8 cellular contexts compared by ENCODE assay signal in genomic region chr2:203656522-203657287, GRCh38. TPM values are rescaled to one million over a fixed set of nuclear protein-coding genes. Genes with fewer than 3 reads are reported as not detected.
DNase-seq lines count a peak whose midpoint lies in the region; ATAC-seq, FAIRE-seq and TF ChIP-seq lines count a peak whose summit lies in the region.
"Had no signal": no experiment of that assay in that cellular context is flagged by ENCODE, and none has a peak within 500 bp of the region (broad histone marks: within the 10 kb centered on the region; RNA-seq: fewer than 3 reads in every experiment).

No MANE protein-coding gene starts in this region.

- DNase-seq in HPDE6-E6E7 (ENCODE audit: extremely low spot score) (peak; percentile 71), keratinocyte (ENCODE audit: low read depth, low spot score) (peak; percentile 73), suprapubic skin (ENCODE audit: low spot score in 2 of 2) (peak; percentile 86 to 89), NCI-H2196 (lab: John Stamatoyannopoulos, UW; ENCODE audit: unreplicated experiment) (no peak)
- DNase-seq in activated T-helper 1 cell treated with anti-CD3 and anti-CD28 coated beads, Interleukin-12 subunit alpha, Interleukin-12 subunit beta, Interleukin-2, Interleukin-4 antibody, amounts not matched to agents 30 ng/mL and 10 ng/mL and 1 ng/mL, durations not matched to agents 14 hours and 24 hours and 36 hours (ENCODE audit: low spot score), result no peak
- no peak for DNase-seq in stimulated activated CD4-positive, alpha-beta T cell treated with anti-CD3 and anti-CD28 coated beads, Interleukin-2, amount 100 ng/mL, for 24 hours
- DNase-seq: activated CD4-positive, alpha-beta T cell treated with anti-CD3 and anti-CD28 coated beads, Interleukin-2, amount 50 U/mL, for 1 hour had no signal

- H3K36me3 ChIP-seq in keratinocyte (ENCODE audit: control insufficient read depth in 2 of 2, extremely low read depth in 1 of 2, insufficient read depth in 2 of 2, low read length in 2 of 2) (no peaks in the 10 kb centered on the region), suprapubic skin (no peaks in the 10 kb centered on the region)

- H3K79me2 ChIP-seq in keratinocyte (ENCODE audit: control insufficient read depth, insufficient read depth, low read length), result no peaks in the 10 kb centered on the region

- H3K4me1 ChIP-seq in keratinocyte (ENCODE audit: control insufficient read depth, extremely low read depth, insufficient read depth, low read length) (peaks cover 14% of the 10 kb centered on the region), suprapubic skin (peaks cover 21% of the 10 kb centered on the region)

- H3K27ac ChIP-seq in keratinocyte (ENCODE audit: control insufficient read depth, insufficient read depth, low read length) (peak overlapping the region; percentile 76), suprapubic skin (peak overlapping the region; percentile 86)

- intact Hi-C loops in activated T-helper 1 cell treated with anti-CD3 and anti-CD28 coated beads, Interleukin-12 subunit alpha, Interleukin-12 subunit beta, Interleukin-2, Interleukin-4 antibody, amounts not matched to agents 30 ng/mL and 10 ng/mL and 1 ng/mL, durations not matched to agents 14 hours and 24 hours and 36 hours (cut with micrococcal nuclease), result loop anchor here (5.0 to 10.0 kb wide), 2 partner anchors 46 to 422 kb away; partner anchors contain the start of gene CYP20A1

- H3K4me3 Mint-ChIP-seq in activated T-helper 1 cell treated with anti-CD3 and anti-CD28 coated beads, Interleukin-12 subunit alpha, Interleukin-12 subunit beta, Interleukin-2, Interleukin-4 antibody, amounts not matched to agents 30 ng/mL and 10 ng/mL and 1 ng/mL, durations not matched to agents 14 hours and 24 hours and 36 hours, result no peak overlapping the region

- peaks cover 42% of the 10 kb centered on the region for H3K4me1 Mint-ChIP-seq in activated T-helper 1 cell treated with anti-CD3 and anti-CD28 coated beads, Interleukin-12 subunit alpha, Interleukin-12 subunit beta, Interleukin-2, Interleukin-4 antibody, amounts not matched to agents 30 ng/mL and 10 ng/mL and 1 ng/mL, durations not matched to agents 14 hours and 24 hours and 36 hours (ENCODE audit: low read depth)

- H3K4me2 ChIP-seq in keratinocyte (ENCODE audit: control insufficient read depth, extremely low read depth, insufficient read depth, low read depth, low read length), result peak overlapping the region; percentile 29

- H3K27ac Mint-ChIP-seq in activated T-helper 1 cell treated with anti-CD3 and anti-CD28 coated beads, Interleukin-12 subunit alpha, Interleukin-12 subunit beta, Interleukin-2, Interleukin-4 antibody, amounts not matched to agents 30 ng/mL and 10 ng/mL and 1 ng/mL, durations not matched to agents 14 hours and 24 hours and 36 hours, result peak overlapping the region; percentile 48

- H3K9me3 ChIP-seq in keratinocyte (ENCODE audit: control insufficient read depth, low read depth, low read length), result no peaks in the 10 kb centered on the region
- H3K9me3 ChIP-seq in suprapubic skin, result no peaks in the 10 kb centered on the region

- H2AFZ ChIP-seq in keratinocyte (ENCODE audit: control insufficient read depth, low read length), result peak overlapping the region; percentile 90

- TF ChIP-seq CTCF in keratinocyte (optimal IDR thresholded peaks at IDR 0.05 in 1 of 3, IDR thresholded peaks at IDR 0.05 in 1 of 3, conservative IDR thresholded peaks at IDR 0.05 in 1 of 3; ENCODE audit: extremely low read depth in 1 of 3, insufficient read depth in 2 of 3, low read length in 3 of 3) (no peak), suprapubic skin (IDR thresholded peaks at IDR 0.05) (no peak)

- no peaks in the 10 kb centered on the region for H3K9me1 ChIP-seq in keratinocyte (ENCODE audit: control insufficient read depth, extremely low read depth, insufficient read depth, low read length)

- H3K9me3 Mint-ChIP-seq in activated T-helper 1 cell treated with anti-CD3 and anti-CD28 coated beads, Interleukin-12 subunit alpha, Interleukin-12 subunit beta, Interleukin-2, Interleukin-4 antibody, amounts not matched to agents 30 ng/mL and 10 ng/mL and 1 ng/mL, durations not matched to agents 14 hours and 24 hours and 36 hours, result no peaks in the 10 kb centered on the region

- H3K9ac ChIP-seq in keratinocyte (ENCODE audit: control insufficient read depth, extremely low read depth, insufficient read depth, low read length), result peak overlapping the region; percentile 22

- dilution Hi-C loops in keratinocyte (cut with MboI; ENCODE audit: extremely low pct_ligation_motif_present, low sequenced_read_pairs), result no loop called here

- TF ChIP-seq POLR2A in suprapubic skin (IDR thresholded peaks at IDR 0.05), result no peak

- peaks cover 4% of the 10 kb centered on the region for H3K36me3 Mint-ChIP-seq in activated T-helper 1 cell treated with anti-CD3 and anti-CD28 coated beads, Interleukin-12 subunit alpha, Interleukin-12 subunit beta, Interleukin-2, Interleukin-4 antibody, amounts not matched to agents 30 ng/mL and 10 ng/mL and 1 ng/mL, durations not matched to agents 14 hours and 24 hours and 36 hours (ENCODE audit: low read depth)

- H3K27me3 ChIP-seq in keratinocyte (ENCODE audit: control insufficient read depth, extremely low read depth, insufficient read depth, low read length) (no peaks in the 10 kb centered on the region), suprapubic skin (no peaks in the 10 kb centered on the region)

- no peaks in the 10 kb centered on the region for H4K20me1 ChIP-seq in keratinocyte (ENCODE audit: control insufficient read depth, extremely low read depth, insufficient read depth, low read length)

- WGBS in suprapubic skin, result 55% methylated on average over 10 of the region's 10 CpGs

- no peak for TF ChIP-seq EP300 in suprapubic skin (IDR thresholded peaks at IDR 0.05)

- H3K4me3 ChIP-seq in keratinocyte (ENCODE audit: control insufficient read depth in 2 of 3, extremely low read depth in 1 of 3, insufficient read depth in 2 of 3, low read depth in 1 of 3, low read length in 3 of 3), result no peak overlapping the region
- no peak overlapping the region for H3K4me3 ChIP-seq in suprapubic skin

- peak; percentile 99 for FAIRE-seq in keratinocyte (lab: Jason Lieb, UNC)

- ATAC-seq in GM19324 (IDR thresholded peaks at IDR 0.05; ENCODE audit: low FRiP score, unreplicated experiment), result no peak

- peaks cover 1% of the 10 kb centered on the region for H3K27me3 Mint-ChIP-seq in activated T-helper 1 cell treated with anti-CD3 and anti-CD28 coated beads, Interleukin-12 subunit alpha, Interleukin-12 subunit beta, Interleukin-2, Interleukin-4 antibody, amounts not matched to agents 30 ng/mL and 10 ng/mL and 1 ng/mL, durations not matched to agents 14 hours and 24 hours and 36 hours (ENCODE audit: insufficient read depth)

RNA-seq across cellular contexts. Expression of gene CD28, which starts 49.7 kb away (rescaled TPM):
- total RNA-seq in activated T-helper 1 cell treated with anti-CD3 and anti-CD28 coated beads, Interleukin-12 subunit alpha, Interleukin-12 subunit beta, Interleukin-2, Interleukin-4 antibody, amounts not matched to agents 30 ng/mL and 10 ng/mL and 1 ng/mL, durations not matched to agents 14 hours and 24 hours and 36 hours, result 132 and 133 TPM in 2 replicates
- polyA plus RNA-seq in keratinocyte, result 0.01 TPM in 1 of 3 replicates, not detected in the others
- not detected for polyA plus RNA-seq in keratinocyte (2011; ENCODE audit: low read depth)
- polyA plus RNA-seq in keratinocyte (2011; cell fraction: cytosol; rRNA removed), result not detected in 2 replicates
- polyA plus RNA-seq in keratinocyte (2011; cell fraction: nucleus; rRNA removed), result not detected in 2 replicates
- not detected in 2 replicates for polyA plus RNA-seq in keratinocyte (2012; ENCODE audit: low replicate concordance)
- not detected in 3 replicates for polyA minus RNA-seq in keratinocyte
- polyA minus RNA-seq in keratinocyte (2011; cell fraction: cytosol; rRNA and poly(A)+ RNA removed), result not detected
- not detected in 2 replicates for polyA minus RNA-seq in keratinocyte (2011; cell fraction: nucleus; rRNA and poly(A)+ RNA removed)
- total RNA-seq in suprapubic skin, result 1 to 10 TPM in 1 of 4 donors, under 1 TPM in 2, not detected in 1; 0.08 to 1.0 (median 0.15) TPM

Comparison
In these comparisons a context has a peak if more than half of its experiments do, and no peak if none do; other contexts are left out.
1. DNase-seq: peak in HPDE6-E6E7 (single experiment), keratinocyte (single experiment) and suprapubic skin (2 of 2); none in activated T-helper 1 cell treated with anti-CD3 and anti-CD28 coated beads, Interleukin-12 subunit alpha, Interleukin-12 subunit beta, Interleukin-2, Interleukin-4 antibody, amounts not matched to agents 30 ng/mL and 10 ng/mL and 1 ng/mL, durations not matched to agents 14 hours and 24 hours and 36 hours (single experiment), NCI-H2196 (single experiment) and stimulated activated CD4-positive, alpha-beta T cell treated with anti-CD3 and anti-CD28 coated beads, Interleukin-2, amount 100 ng/mL, for 24 hours (0 of 2).
2. RNA of gene CD28, which starts 49.7 kb away (total RNA-seq): 132 to 133 TPM in activated T-helper 1 cell treated with anti-CD3 and anti-CD28 coated beads, Interleukin-12 subunit alpha, Interleukin-12 subunit beta, Interleukin-2, Interleukin-4 antibody, amounts not matched to agents 30 ng/mL and 10 ng/mL and 1 ng/mL, durations not matched to agents 14 hours and 24 hours and 36 hours; 0.08 to 1.0 TPM in suprapubic skin; every median in the first group is over 10 times any median in the second.